Comparison of ENCODE assay signal across 15 cellular contexts in genomic region chr1:53558916-53559315, GRCh38.
A peak's percentile ranks its signal among the peaks of the same experiment; 100 is the strongest.
DNase-seq lines count a peak whose midpoint lies in the region; ATAC-seq and TF ChIP-seq lines count a peak whose summit lies in the region.
"Had no signal": no experiment of that assay in that cellular context is flagged by ENCODE, and none has a peak within 500 bp of the region (broad histone marks: within the 10 kb centered on the region; RNA-seq: fewer than 3 reads in every experiment).

No MANE protein-coding gene starts in this region.

- peaks cover 12% of the 10 kb centered on the region for H3K4me1 Mint-ChIP-seq in activated CD4-positive, alpha-beta memory T cell treated with anti-CD3 and anti-CD28 coated beads for 36 hours (ENCODE audit: low read depth)
- peaks cover 12% of the 10 kb centered on the region for H3K4me1 Mint-ChIP-seq in activated CD4-positive, alpha-beta memory T cell treated with anti-CD3 and anti-CD28 coated beads, Interleukin-2, amount 10 ng/mL, durations not matched to agents 7 days and 5 days
- no peaks in the 10 kb centered on the region for H3K4me1 Mint-ChIP-seq in CD14-positive monocyte
- H3K4me1 Mint-ChIP-seq in stimulated activated effector memory CD8-positive, alpha-beta T cell treated with anti-CD3 and anti-CD28 coated beads, Interleukin-12 subunit alpha, Interleukin-12 subunit beta, amount 100 ng/mL, for 72 hours: peaks cover 26% of the 10 kb centered on the region

- intact Hi-C loops in activated CD4-positive, alpha-beta memory T cell treated with anti-CD3 and anti-CD28 coated beads for 36 hours (cut with micrococcal nuclease): no loop called here
- intact Hi-C loops in CD14-positive monocyte (cut with micrococcal nuclease): no loop called here

- H3K4me3 Mint-ChIP-seq in activated CD4-positive, alpha-beta memory T cell treated with anti-CD3 and anti-CD28 coated beads for 36 hours: no peak overlapping the region
- H3K4me3 Mint-ChIP-seq in activated CD4-positive, alpha-beta memory T cell treated with anti-CD3 and anti-CD28 coated beads, Interleukin-2, amount 10 ng/mL, durations not matched to agents 7 days and 5 days: no peak overlapping the region
- no peak overlapping the region for H3K4me3 Mint-ChIP-seq in CD14-positive monocyte
- no peak overlapping the region for H3K4me3 Mint-ChIP-seq in stimulated activated effector memory CD8-positive, alpha-beta T cell treated with anti-CD3 and anti-CD28 coated beads, Interleukin-12 subunit alpha, Interleukin-12 subunit beta, amount 100 ng/mL, for 72 hours
- H3K4me3 Mint-ChIP-seq: CD8-positive, alpha-beta T cell; H9 had no signal

- no peak for TF ChIP-seq CTCF in CD14-positive monocyte (IDR thresholded peaks at IDR 0.05)

- no peaks in the 10 kb centered on the region for H3K36me3 Mint-ChIP-seq in activated CD4-positive, alpha-beta memory T cell treated with anti-CD3 and anti-CD28 coated beads for 36 hours
- H3K36me3 Mint-ChIP-seq in activated CD4-positive, alpha-beta memory T cell treated with anti-CD3 and anti-CD28 coated beads, Interleukin-2, amount 10 ng/mL, durations not matched to agents 7 days and 5 days (ENCODE audit: low read depth): no peaks in the 10 kb centered on the region
- H3K36me3 Mint-ChIP-seq in CD14-positive monocyte: no peaks in the 10 kb centered on the region
- no peaks in the 10 kb centered on the region for H3K36me3 Mint-ChIP-seq in stimulated activated effector memory CD8-positive, alpha-beta T cell treated with anti-CD3 and anti-CD28 coated beads, Interleukin-12 subunit alpha, Interleukin-12 subunit beta, amount 100 ng/mL, for 72 hours
- H3K36me3 Mint-ChIP-seq: CD8-positive, alpha-beta T cell had no signal

- CTCF ChIA-PET in activated CD4-positive, alpha-beta memory T cell treated with anti-CD3 and anti-CD28 coated beads for 36 hours (lab: Charles Lee): no interaction called here
- CTCF ChIA-PET in activated CD4-positive, alpha-beta memory T cell treated with anti-CD3 and anti-CD28 coated beads, Interleukin-2, amount 10 ng/mL, durations not matched to agents 7 days and 5 days (lab: Charles Lee): no interaction called here

- H3K27ac Mint-ChIP-seq in activated CD4-positive, alpha-beta memory T cell treated with anti-CD3 and anti-CD28 coated beads for 36 hours: no peak overlapping the region
- no peak overlapping the region for H3K27ac Mint-ChIP-seq in activated CD4-positive, alpha-beta memory T cell treated with anti-CD3 and anti-CD28 coated beads, Interleukin-2, amount 10 ng/mL, durations not matched to agents 7 days and 5 days
- peak overlapping the region in 2 of 7 donors; percentile 22 to 58 for H3K27ac Mint-ChIP-seq in CD14-positive monocyte
- H3K27ac Mint-ChIP-seq in stimulated activated effector memory CD8-positive, alpha-beta T cell treated with anti-CD3 and anti-CD28 coated beads, Interleukin-12 subunit alpha, Interleukin-12 subunit beta, amount 100 ng/mL, for 72 hours: peak overlapping the region; percentile 21
- H3K27ac Mint-ChIP-seq: CD8-positive, alpha-beta T cell; H9 had no signal

- peaks cover 15% of the 10 kb centered on the region for H3K27me3 Mint-ChIP-seq in activated CD4-positive, alpha-beta memory T cell treated with anti-CD3 and anti-CD28 coated beads for 36 hours
- peaks cover 13% of the 10 kb centered on the region for H3K27me3 Mint-ChIP-seq in activated CD4-positive, alpha-beta memory T cell treated with anti-CD3 and anti-CD28 coated beads, Interleukin-2, amount 10 ng/mL, durations not matched to agents 7 days and 5 days
- peaks cover 2 to 13% (median 8%) of the 10 kb centered on the region in 3 donors for H3K27me3 Mint-ChIP-seq in CD14-positive monocyte (ENCODE audit: low read depth in 3 of 3)

- no peaks in the 10 kb centered on the region for H3K9me3 Mint-ChIP-seq in activated CD4-positive, alpha-beta memory T cell treated with anti-CD3 and anti-CD28 coated beads for 36 hours
- no peaks in the 10 kb centered on the region for H3K9me3 Mint-ChIP-seq in activated CD4-positive, alpha-beta memory T cell treated with anti-CD3 and anti-CD28 coated beads, Interleukin-2, amount 10 ng/mL, durations not matched to agents 7 days and 5 days
- H3K9me3 Mint-ChIP-seq in CD14-positive monocyte: no peaks in the 10 kb centered on the region
- no peaks in the 10 kb centered on the region for H3K9me3 Mint-ChIP-seq in stimulated activated effector memory CD8-positive, alpha-beta T cell treated with anti-CD3 and anti-CD28 coated beads, Interleukin-12 subunit alpha, Interleukin-12 subunit beta, amount 100 ng/mL, for 72 hours
- H3K9me3 Mint-ChIP-seq: CD8-positive, alpha-beta T cell; H9 had no signal

- POLR2A ChIA-PET in activated CD4-positive, alpha-beta memory T cell treated with anti-CD3 and anti-CD28 coated beads for 36 hours (lab: Charles Lee): no interaction called here
- POLR2A ChIA-PET in activated CD4-positive, alpha-beta memory T cell treated with anti-CD3 and anti-CD28 coated beads, Interleukin-2, amount 10 ng/mL, durations not matched to agents 7 days and 5 days (lab: Charles Lee): no interaction called here

- DNase-seq in activated CD4-positive, alpha-beta memory T cell treated with anti-CD3 and anti-CD28 coated beads for 36 hours: peak; percentile 5
- DNase-seq in activated CD4-positive, alpha-beta memory T cell treated with anti-CD3 and anti-CD28 coated beads, Interleukin-2, amount 10 ng/mL, durations not matched to agents 7 days and 5 days: no peak
- peak; percentile 19 for DNase-seq in CD14-positive monocyte (ENCODE audit: low spot score)
- DNase-seq in islet precursor cell: peak; percentile 25
- DNase-seq in stimulated activated effector memory CD8-positive, alpha-beta T cell treated with anti-CD3 and anti-CD28 coated beads, Interleukin-12 subunit alpha, Interleukin-12 subunit beta, amount 100 ng/mL, for 72 hours (ENCODE audit: low spot score in 2 of 2): no peak
- DNase-seq in hepatic stellate cell (ENCODE audit: low spot score): no peak
- DNase-seq: 8988T; Calu3; CD8-positive, alpha-beta T cell; DMS79 treated with DMSO at 0.1 percent for 48 hours; GF-D8; GOT3; H9 had no signal

- ATAC-seq in stimulated activated effector memory CD8-positive, alpha-beta T cell treated with anti-CD3 and anti-CD28 coated beads, Interleukin-12 subunit alpha, Interleukin-12 subunit beta, amount 100 ng/mL, for 72 hours: no peak
- no peak for ATAC-seq in HG03025 (IDR thresholded peaks at IDR 0.05; ENCODE audit: low FRiP score, unreplicated experiment)
- ATAC-seq: CD8-positive, alpha-beta T cell; HepG2 had no signal

Comparison
In these comparisons a context has a peak if more than half of its experiments do, and no peak if none do; other contexts are left out.
1. DNase-seq: peak in activated CD4-positive, alpha-beta memory T cell treated with anti-CD3 and anti-CD28 coated beads for 36 hours (single experiment), CD14-positive monocyte (single experiment) and islet precursor cell (single experiment); none in activated CD4-positive, alpha-beta memory T cell treated with anti-CD3 and anti-CD28 coated beads, Interleukin-2, amount 10 ng/mL, durations not matched to agents 7 days and 5 days (single experiment), stimulated activated effector memory CD8-positive, alpha-beta T cell treated with anti-CD3 and anti-CD28 coated beads, Interleukin-12 subunit alpha, Interleukin-12 subunit beta, amount 100 ng/mL, for 72 hours (0 of 2) and hepatic stellate cell (single experiment).